Comparison of ENCODE assay signal across 8 cellular contexts in genomic region chr16:72066747-72067146, GRCh38. TPM values are rescaled to one million over a fixed set of nuclear protein-coding genes. Genes with fewer than 3 reads are reported as not detected.
DNase-seq lines count a peak whose midpoint lies in the region; ATAC-seq, FAIRE-seq and TF ChIP-seq lines count a peak whose summit lies in the region.

No MANE protein-coding gene starts in this region.

- peak; percentile 57 for DNase-seq in SIG-M5 treated with dmso at 0.1 percent for 504 hours (lab: John Stamatoyannopoulos, UW; ENCODE audit: unreplicated experiment)
- DNase-seq in SIG-M5 (lab: John Stamatoyannopoulos, UW): no peak
- peak; percentile 24 for DNase-seq in germinal center (ENCODE audit: low spot score)
- DNase-seq in renal cortical epithelial cell (ENCODE audit: low read depth): peak; percentile 51

- ATAC-seq in GM21447 (IDR thresholded peaks at IDR 0.05; ENCODE audit: unreplicated experiment) (no peak), HG03280 (IDR thresholded peaks at IDR 0.05; ENCODE audit: unreplicated experiment) (no peak)

- peak; percentile 38 for FAIRE-seq in TTC549 (lab: Jason Lieb, UNC)

- peak; percentile 65 for TF ChIP-seq RAD21 in Ishikawa (IDR thresholded peaks at IDR 0.05; ENCODE audit: low read depth)

- TF ChIP-seq EP300 in Ishikawa (IDR thresholded peaks at IDR 0.05; ENCODE audit: borderline replicate concordance): no peak

TF ChIP-seq in Ishikawa, 13 proteins besides CTCF, POLR2A, EP300 and RAD21:
- TF ChIP-seq EGR1 (IDR thresholded peaks at IDR 0.05) (no peak), YY1 (IDR thresholded peaks at IDR 0.05; ENCODE audit: low read depth) (no peak), MAX (IDR thresholded peaks at IDR 0.05) (no peak), ZBTB7A (IDR thresholded peaks at IDR 0.05; ENCODE audit: low read depth) (no peak), CEBPB (IDR thresholded peaks at IDR 0.05) (no peak), TAF1 (IDR thresholded peaks at IDR 0.05; ENCODE audit: low read depth) (no peak), TEAD4 (IDR thresholded peaks at IDR 0.05) (no peak), CREB1 (IDR thresholded peaks at IDR 0.05; ENCODE audit: low read depth) (no peak), FOXM1 (IDR thresholded peaks at IDR 0.05; ENCODE audit: borderline replicate concordance, low read depth) (no peak), NFIC (IDR thresholded peaks at IDR 0.05) (no peak), TCF12 (IDR thresholded peaks at IDR 0.05; ENCODE audit: low read depth) (no peak), REST (IDR thresholded peaks at IDR 0.05; ENCODE audit: low read depth) (no peak)
- TF ChIP-seq, protein P1, sequence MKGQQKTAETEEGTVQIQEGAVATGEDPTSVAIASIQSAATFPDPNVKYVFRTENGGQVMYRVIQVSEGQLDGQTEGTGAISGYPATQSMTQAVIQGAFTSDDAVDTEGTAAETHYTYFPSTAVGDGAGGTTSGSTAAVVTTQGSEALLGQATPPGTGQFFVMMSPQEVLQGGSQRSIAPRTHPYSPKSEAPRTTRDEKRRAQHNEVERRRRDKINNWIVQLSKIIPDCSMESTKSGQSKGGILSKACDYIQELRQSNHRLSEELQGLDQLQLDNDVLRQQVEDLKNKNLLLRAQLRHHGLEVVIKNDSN (IDR thresholded peaks at IDR 0.05): no peak

RNA-seq across cellular contexts. Expression of gene HPR, which starts 3.7 kb away (rescaled TPM):
- not detected in 2 replicates for total RNA-seq in renal cortical epithelial cell

RNA-seq across cellular contexts. Expression of gene HP, which starts 12.4 kb away (rescaled TPM):
- 1.8 TPM in 1 of 2 replicates, not detected in the other for total RNA-seq in renal cortical epithelial cell

RNA-seq across cellular contexts. Expression of gene TXNL4B, which starts 26.7 kb away (rescaled TPM):
- 5.4 and 15.8 TPM in 2 replicates for total RNA-seq in renal cortical epithelial cell

RNA-seq across cellular contexts. Expression of gene DHX38, which starts 26.9 kb away (rescaled TPM):
- total RNA-seq in renal cortical epithelial cell: 52.4 and 72.9 TPM in 2 replicates

RNA-seq across cellular contexts. Expression of gene DHODH, which starts 58.2 kb away (rescaled TPM):
- 4.0 and 4.2 TPM in 2 replicates for total RNA-seq in renal cortical epithelial cell
